In the genomic region with DNA sequence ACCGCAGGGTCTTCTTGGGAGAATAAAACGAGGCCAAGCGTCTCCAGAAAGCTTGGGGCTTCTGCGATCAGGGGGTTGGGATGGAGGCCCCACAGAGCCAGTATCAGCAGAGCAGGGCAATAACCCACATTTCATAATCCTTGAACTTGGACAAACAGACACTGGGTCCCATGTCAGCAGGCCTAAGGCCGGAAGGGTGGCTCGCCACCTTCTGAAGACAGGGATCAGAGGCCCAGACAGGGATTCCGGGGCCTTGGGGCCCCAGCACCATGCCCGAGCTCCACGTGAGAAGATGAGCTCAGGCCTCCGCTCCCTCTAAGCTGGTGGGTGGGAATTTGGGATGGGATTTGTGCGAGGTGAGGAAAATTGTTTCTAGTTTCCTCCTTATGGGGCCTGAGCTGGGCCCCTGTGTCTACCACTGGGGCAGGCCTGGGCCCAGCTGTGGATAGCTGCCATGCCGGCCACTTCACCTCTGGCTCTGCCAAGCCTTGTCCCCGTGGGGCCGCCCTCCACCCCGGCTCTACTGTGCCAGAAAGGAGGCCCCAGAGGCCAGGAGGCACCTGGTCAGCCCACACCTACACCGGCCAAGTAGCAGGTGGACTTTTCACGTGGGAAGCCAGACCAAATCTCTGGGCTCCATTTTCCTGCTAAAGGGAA, we compare ENCODE assay signal across 35 cellular contexts.
"Had no signal": no experiment of that assay in that cellular context is flagged by ENCODE, and none has a peak within 500 bp of the region (broad histone marks: within the 10 kb centered on the region; RNA-seq: fewer than 3 reads in every experiment).

No MANE protein-coding gene starts in this region.

- H3K9me3 Mint-ChIP-seq: activated CD4-positive, alpha-beta memory T cell treated with anti-CD3 and anti-CD28 coated beads, Interleukin-2, amount 10 ng/mL, durations not matched to agents 7 days and 5 days; activated naive CD4-positive, alpha-beta T cell treated with anti-CD3 and anti-CD28 coated beads, Interleukin-2, amount 10 ng/mL, durations not matched to agents 7 days and 5 days; activated naive CD8-positive, alpha-beta T cell treated with anti-CD3 and anti-CD28 coated beads, Interleukin-2, amount 50 U/mL, for 24 hours had no signal

- H3K27ac ChIP-seq: breast epithelium, PC-9, WERI-Rb-1 had no signal

- H3K27me3 ChIP-seq: MG63 had no signal

- DNase-seq: activated CD4-positive, alpha-beta memory T cell treated with anti-CD3 and anti-CD28 coated beads, Interleukin-2, amount 10 ng/mL, durations not matched to agents 7 days and 5 days; activated CD4-positive, alpha-beta T cell treated with anti-CD3 and anti-CD28 coated beads for 1 hour; activated CD4-positive, alpha-beta T cell treated with anti-CD3 and anti-CD28 coated beads for 48 hours; activated CD4-positive, CD25-positive, alpha-beta regulatory T cell; activated CD8-positive, alpha-beta memory T cell treated with anti-CD3 and anti-CD28 coated beads for 24 hours; activated CD8-positive, alpha-beta memory T cell treated with anti-CD3 and anti-CD28 coated beads, Interleukin-2, amount 10 ng/mL, durations not matched to agents 7 days and 5 days; activated CD8-positive, alpha-beta memory T cell treated with anti-CD3 and anti-CD28 coated beads, Interleukin-2, amount 50 U/mL, for 48 hours; activated effector memory CD4-positive, alpha-beta T cell treated with Interleukin-2 at 50 U/mL for 16 hours; activated naive CD4-positive, alpha-beta T cell treated with anti-CD3 and anti-CD28 coated beads, Interleukin-2, amount 10 ng/mL, durations not matched to agents 7 days and 5 days; activated naive CD8-positive, alpha-beta T cell treated with anti-CD3 and anti-CD28 coated beads, Interleukin-2, amount 50 U/mL, for 24 hours; activated T-cell treated with anti-CD3 and anti-CD28 coated beads, Interleukin-2, amount 50 U/mL, for 48 hours; anterior cingulate cortex; Kasumi-1; KG1; MG63; NCI-H1048; NCI-H1105 treated with DMSO at 0.1 percent for 48 hours; NCI-H1436; NCI-H1694; NCI-H1930; NCI-H2081 treated with DMSO at 0.1 percent for 48 hours; NCI-H345; NCI-H510A; NCI-H526; NCI-H748 treated with DMSO at 0.1 percent for 48 hours; NK-92 treated with Interleukin-12 subunit alpha and Interleukin-12 subunit beta, amount 100 ng/mL, for 24 hours; PC-9; Right ventricle myocardium superior; SW 1271; T-helper 1 cell; T-helper 2 cell; T1000; WERI-Rb-1 had no signal

- H2AFZ ChIP-seq: PC-9 had no signal

- H3K36me3 ChIP-seq: breast epithelium, MG63, WERI-Rb-1 had no signal

- H3K9me3 ChIP-seq: breast epithelium, MG63 had no signal

- H3K4me3 Mint-ChIP-seq: activated CD4-positive, alpha-beta memory T cell treated with anti-CD3 and anti-CD28 coated beads, Interleukin-2, amount 10 ng/mL, durations not matched to agents 7 days and 5 days; activated CD8-positive, alpha-beta memory T cell treated with anti-CD3 and anti-CD28 coated beads, Interleukin-2, amount 10 ng/mL, durations not matched to agents 7 days and 5 days; activated naive CD4-positive, alpha-beta T cell treated with anti-CD3 and anti-CD28 coated beads, Interleukin-2, amount 10 ng/mL, durations not matched to agents 7 days and 5 days; activated naive CD8-positive, alpha-beta T cell; activated naive CD8-positive, alpha-beta T cell treated with anti-CD3 and anti-CD28 coated beads, Interleukin-2, amount 50 U/mL, for 24 hours had no signal

- H3K4me2 ChIP-seq: PC-9 had no signal

- H3K36me3 Mint-ChIP-seq: activated CD8-positive, alpha-beta memory T cell treated with anti-CD3 and anti-CD28 coated beads, Interleukin-2, amount 10 ng/mL, durations not matched to agents 7 days and 5 days; activated naive CD4-positive, alpha-beta T cell treated with anti-CD3 and anti-CD28 coated beads, Interleukin-2, amount 10 ng/mL, durations not matched to agents 7 days and 5 days; activated naive CD8-positive, alpha-beta T cell had no signal

- H3K27ac Mint-ChIP-seq: activated CD4-positive, alpha-beta memory T cell treated with anti-CD3 and anti-CD28 coated beads, Interleukin-2, amount 10 ng/mL, durations not matched to agents 7 days and 5 days; activated CD8-positive, alpha-beta memory T cell treated with anti-CD3 and anti-CD28 coated beads, Interleukin-2, amount 10 ng/mL, durations not matched to agents 7 days and 5 days; activated naive CD4-positive, alpha-beta T cell treated with anti-CD3 and anti-CD28 coated beads, Interleukin-2, amount 10 ng/mL, durations not matched to agents 7 days and 5 days; activated naive CD8-positive, alpha-beta T cell; activated naive CD8-positive, alpha-beta T cell treated with anti-CD3 and anti-CD28 coated beads, Interleukin-2, amount 50 U/mL, for 24 hours had no signal

- ATAC-seq: activated CD8-positive, alpha-beta memory T cell treated with anti-CD3 and anti-CD28 coated beads, Interleukin-2, amount 10 ng/mL, durations not matched to agents 7 days and 5 days; activated naive CD8-positive, alpha-beta T cell treated with anti-CD3 and anti-CD28 coated beads, Interleukin-2, amount 50 U/mL, for 24 hours had no signal

- H3K4me1 ChIP-seq: breast epithelium had no signal

- H3K4me3 ChIP-seq: breast epithelium, MG63, PC-9 had no signal
